13 cellular contexts compared by ENCODE assay signal in genomic region chr17:48843172-48843900, GRCh38. TPM values are rescaled to one million over a fixed set of nuclear protein-coding genes. Genes with fewer than 3 reads are reported as not detected.
DNase-seq lines count a peak whose midpoint lies in the region; ATAC-seq, FAIRE-seq and TF ChIP-seq lines count a peak whose summit lies in the region.
"Had no signal": no experiment of that assay in that cellular context is flagged by ENCODE, and none has a peak within 500 bp of the region (broad histone marks: within the 10 kb centered on the region; RNA-seq: fewer than 3 reads in every experiment).

No MANE protein-coding gene starts in this region.

- no peak overlapping the region; the same call in 1 of the 2 replicates for H2AK5ac ChIP-seq in IMR-90 (ENCODE audit: low read depth, low read length)

- ATAC-seq in IMR-90 (ENCODE audit: low read depth) (no peak; the same call in 1 of the 2 replicates), GM12878 (no peak), HG02973 (IDR thresholded peaks at IDR 0.05; ENCODE audit: unreplicated experiment) (no peak), GM21786 (IDR thresholded peaks at IDR 0.05; ENCODE audit: unreplicated experiment) (no peak)

- no peak overlapping the region for H2AK9ac ChIP-seq in IMR-90 (replicated peaks; ENCODE audit: low read depth, low read length, poor library complexity)

- DNase-seq in IMR-90 (peak; percentile 60), GM12878 (ENCODE audit: low read depth, low spot score) (no peak), immature natural killer cell (no peak), stomach (no peak)
- DNase-seq in stimulated activated CD4-positive, alpha-beta T cell treated with anti-CD3 and anti-CD28 coated beads, Interleukin-15, amount 100 ng/mL, for 24 hours, result no peak
- no peak for DNase-seq in activated CD8-positive, alpha-beta memory T cell treated with anti-CD3 and anti-CD28 coated beads, Interleukin-2, amount 50 U/mL, for 4 hours
- DNase-seq: cerebellar nuclear complex, DMS79 treated with DMSO at 0.1 percent for 48 hours, KBM-7, NCI-H446 treated with DMSO at 0.1 percent for 48 hours, nucleus accumbens had no signal

- H3K27ac ChIP-seq in IMR-90 (ENCODE audit: insufficient read depth, low read length) (no peak overlapping the region), GM12878 (ENCODE audit: control insufficient read depth, insufficient read depth) (no peak overlapping the region), stomach (peak overlapping the region in 4 of 5 donors; percentile 79 to 92 (median 88))

- H3K9me3 ChIP-seq in IMR-90 (ENCODE audit: control insufficient read depth, insufficient read depth, low read length), result no peaks in the 10 kb centered on the region
- no peaks in the 10 kb centered on the region for H3K9me3 ChIP-seq in GM12878 (replicated peaks; ENCODE audit: control insufficient read depth, insufficient read depth, low read length)
- H3K9me3 ChIP-seq in stomach, result no peaks in the 10 kb centered on the region

- H3K9ac ChIP-seq in IMR-90 (ENCODE audit: low read depth, low read length) (no peak overlapping the region), GM12878 (ENCODE audit: control insufficient read depth, insufficient read depth, low read length) (no peak overlapping the region)

- H3K4me1 Mint-ChIP-seq in immature natural killer cell, result peaks cover 37 to 39% of the 10 kb centered on the region in 2 donors

- dilution Hi-C loops in IMR-90 (cut with HindIII; ENCODE audit: low sequenced_read_pairs, unreplicated experiment), result no loop called here

- peaks cover 4% of the 10 kb centered on the region; the same call in 1 of the 2 replicates for H4K20me1 ChIP-seq in IMR-90 (ENCODE audit: insufficient read depth, low read length)
- H4K20me1 ChIP-seq in GM12878 (ENCODE audit: control insufficient read depth, insufficient read depth), result no peaks in the 10 kb centered on the region

- H3K27me3 ChIP-seq in IMR-90 (ENCODE audit: control insufficient read depth, insufficient read depth, low read length) (no peaks in the 10 kb centered on the region), GM12878 (replicated peaks in 1 of 2; ENCODE audit: control insufficient read depth in 2 of 2, insufficient read depth in 2 of 2, low read length in 1 of 2) (no peaks in the 10 kb centered on the region), stomach (no peaks in the 10 kb centered on the region)

- RAD21 ChIA-PET in GM12878 (lab: Charles Lee; ENCODE audit: unreplicated experiment), result interaction anchor here (1.9 to 2.1 kb wide), 2 partner anchors 8 to 36 kb away, joined by 5 to 7 read pairs; no protein-coding TSS in a partner anchor

- CTCF ChIA-PET in IMR-90 (lab: Yijun Ruan, JAX), result interaction anchor here (1.1 to 1.3 kb wide), 2 partner anchors 11 to 36 kb away, joined by 3 to 6 read pairs; no protein-coding TSS in a partner anchor
- CTCF ChIA-PET in GM12878 (lab: Yijun Ruan, JAX), result interaction anchor here (1.1 to 15.9 kb wide), 5 partner anchors 10 to 39 kb away, joined by 3 to 132 read pairs (median 13); partner anchors contain the start of gene TTLL6

- peak overlapping the region in 5 of 6 donors; percentile 3 to 82 (median 60) for H3K27ac Mint-ChIP-seq in immature natural killer cell

- H3K4me3 ChIP-seq in IMR-90 (ENCODE audit: insufficient read depth, low read depth, low read length) (no peak overlapping the region), GM12878 (no peak overlapping the region), stomach (peak overlapping the region in 1 of 4 donors; percentile 28)

- SMC1A ChIA-PET in GM12878 (lab: Charles Lee; ENCODE audit: uncharacterized antibody, unreplicated experiment), result interaction anchor here (0.5 to 4.3 kb wide), 11 partner anchors 9 to 784 kb away, joined by 3 to 29 read pairs (median 3); no protein-coding TSS in a partner anchor

- no peak for FAIRE-seq in GM12878 (lab: Jason Lieb, UNC)

- H2BK5ac ChIP-seq in IMR-90 (ENCODE audit: low read depth, low read length, poor library complexity, severe bottlenecking), result peak overlapping the region; percentile 35

- in situ Hi-C loops in IMR-90 (cut with MboI; ENCODE audit: low sequenced_read_pairs) (no loop called here), GM12878 (cut with MboI) (no loop called here)

- H3K9me3 Mint-ChIP-seq in immature natural killer cell, result no peaks in the 10 kb centered on the region

- H2BK15ac ChIP-seq in IMR-90 (ENCODE audit: low read depth, low read length), result no peak overlapping the region

- peak overlapping the region; percentile 14; the same call in 1 of the 2 replicates for H3K4ac ChIP-seq in IMR-90 (ENCODE audit: low read depth, low read length)

- H3K4me1 ChIP-seq in IMR-90 (ENCODE audit: control insufficient read depth, insufficient read depth, low read length), result peaks cover 12% of the 10 kb centered on the region
- peaks cover 22% of the 10 kb centered on the region for H3K4me1 ChIP-seq in GM12878 (ENCODE audit: control insufficient read depth, insufficient read depth, low read length)
- H3K4me1 ChIP-seq in stomach, result peaks cover 47 to 56% (median 51%) of the 10 kb centered on the region in 4 donors

- no peak for TF ChIP-seq POLR2A in IMR-90 (IDR thresholded peaks at IDR 0.05; ENCODE audit: low read depth, low read length)
- no peak for TF ChIP-seq POLR2A in GM12878 (IDR thresholded peaks at IDR 0.05; ENCODE audit: low read depth, low read length)
- no peak for TF ChIP-seq POLR2A in stomach (IDR thresholded peaks at IDR 0.05)

- TF ChIP-seq RAD21 in IMR-90 (IDR thresholded peaks at IDR 0.05; ENCODE audit: low read length), result no peak
- no peak for TF ChIP-seq RAD21 in GM12878 (IDR thresholded peaks at IDR 0.05; ENCODE audit: insufficient read depth, low read depth, low read length)

- 0 out of 2 replicates have a peak overlapping the region, but pooled peaks have one; percentile 31 for H4K91ac ChIP-seq in IMR-90 (ENCODE audit: insufficient read depth, low read depth, low read length)

- H4K8ac ChIP-seq in IMR-90 (ENCODE audit: low read depth in 2 of 2, low read length in 2 of 2), result no peak overlapping the region; a peak in 1 of 4 replicates

- H2BK20ac ChIP-seq in IMR-90 (ENCODE audit: low read depth, low read length), result peak overlapping the region; percentile 6; the same call in 1 of the 2 replicates

- H3K14ac ChIP-seq in IMR-90 (replicated peaks; ENCODE audit: low read depth, low read length), result peak overlapping the region; percentile 31

- peak overlapping the region in 1 of 5 donors; percentile 3 for H3K4me3 Mint-ChIP-seq in immature natural killer cell

- H3K4me2 ChIP-seq in IMR-90 (ENCODE audit: low read depth, low read length), result no peak overlapping the region; the same call in 1 of the 2 replicates
- H3K4me2 ChIP-seq in GM12878 (ENCODE audit: control insufficient read depth, insufficient read depth), result no peak overlapping the region

- TF ChIP-seq CTCF in IMR-90 (conservative IDR thresholded peaks at IDR 0.05; ENCODE audit: low read depth, low read length) (no peak), GM12878 (IDR thresholded peaks at IDR 0.05 in 2 of 3, conservative IDR thresholded peaks at IDR 0.05 in 1 of 3; ENCODE audit: control insufficient read depth in 2 of 3, extremely low read depth in 1 of 3, insufficient read depth in 1 of 3, low read depth in 3 of 3, low read length in 3 of 3) (no peak), stomach (IDR thresholded peaks at IDR 0.05) (no peak)

- H2BK120ac ChIP-seq in IMR-90 (ENCODE audit: low read depth, low read length), result no peak overlapping the region

- peaks cover 0 to 3% (median 3%) of the 10 kb centered on the region in 3 donors for H3K27me3 Mint-ChIP-seq in immature natural killer cell (ENCODE audit: low read depth in 3 of 3)

- H3K36me3 Mint-ChIP-seq in immature natural killer cell, result peaks cover 21 to 25% (median 25%) of the 10 kb centered on the region in 3 donors

- peak overlapping the region; percentile 13; the same call in 1 of the 2 replicates for H3K18ac ChIP-seq in IMR-90 (ENCODE audit: low read depth, low read length)

- TF ChIP-seq EP300 in GM12878 (IDR thresholded peaks at IDR 0.05; ENCODE audit: borderline replicate concordance in 1 of 2, control insufficient read depth in 1 of 2, low read depth in 2 of 2, low read length in 2 of 2) (no peak), stomach (IDR thresholded peaks at IDR 0.05) (no peak)

- 100% methylated on average over 1 of the region's 6 CpGs; no CpG with 5 or more reads in 1 of the 2 experiments for WGBS in IMR-90 (ENCODE audit: extremely low coverage in 2 of 2, insufficient read length in 1 of 2), 2 experiments
- WGBS in GM12878 (ENCODE audit: insufficient coverage, insufficient replicate concordance, low lambda C conversion rate, missing lambda C conversion rate), result 95% methylated on average over 6 of the region's 6 CpGs
- 63 to 79% (median 76%) methylated on average over 6 of the region's 6 CpGs for WGBS in stomach, 5 donors

- POLR2A ChIA-PET in IMR-90 (lab: Charles Lee; ENCODE audit: unreplicated experiment), result interaction anchor here (1.0 kb wide), 1 partner anchor 19 kb away, joined by 3 read pairs; no protein-coding TSS in a partner anchor
- POLR2A ChIA-PET in GM12878 (lab: Charles Lee), result interaction anchor here (0.6 to 2.0 kb wide), 2 partner anchors 8 to 17 kb away, joined by 3 to 7 read pairs; no protein-coding TSS in a partner anchor

- H3K79me1 ChIP-seq in IMR-90 (ENCODE audit: low read depth in 1 of 2, low read length in 2 of 2), result peaks cover 10 to 37% of the 10 kb centered on the region in 2 experiments; a peak in 3 of 4 replicates

- H3K56ac ChIP-seq in IMR-90 (ENCODE audit: extremely low read depth, insufficient read depth, low read length), result no peak overlapping the region

- no peak overlapping the region for H2AFZ ChIP-seq in IMR-90 (replicated peaks; ENCODE audit: low read length, poor library complexity)
- no peak overlapping the region for H2AFZ ChIP-seq in GM12878 (ENCODE audit: control insufficient read depth, low read depth, low read length)

- H4K5ac ChIP-seq in IMR-90 (ENCODE audit: low read depth, low read length), result no peak overlapping the region

- intact Hi-C loops in IMR-90 (cut with micrococcal nuclease), result no loop called here
- intact Hi-C loops in GM12878 (cut with micrococcal nuclease; ENCODE audit: unreplicated experiment), result no loop called here
- intact Hi-C loops in stomach (cut with DNase I; ENCODE audit: low total_unique reads), result no loop called here

- H3K23ac ChIP-seq in IMR-90 (ENCODE audit: low read depth, low read length), result 0 out of 2 replicates have a peak overlapping the region, but pooled peaks have one; percentile 2

- H3K79me2 ChIP-seq in GM12878 (ENCODE audit: control insufficient read depth, insufficient read depth, low read length), result peaks cover 15% of the 10 kb centered on the region

- H3K36me3 ChIP-seq in IMR-90 (ENCODE audit: control insufficient read depth, insufficient read depth, low read length) (peaks cover 6% of the 10 kb centered on the region), GM12878 (ENCODE audit: control insufficient read depth in 2 of 2, insufficient read depth in 2 of 2, low read length in 1 of 2) (peaks cover 1 to 17% of the 10 kb centered on the region in 2 experiments; a peak in 3 of 4 replicates), stomach (peaks cover 34 to 63% (median 61%) of the 10 kb centered on the region in 4 donors)

- TSS peak; percentile 48 for BruUV-seq in IMR-90 (replicated peaks; lab: Mats Ljungman, UMichigan)
- BruUV-seq in GM12878 (replicated peaks; lab: Mats Ljungman, UMichigan), result TSS peak; percentile 57

- H3K9me1 ChIP-seq in IMR-90 (ENCODE audit: insufficient read depth, low read length), result peaks cover 14% of the 10 kb centered on the region

RNA-seq across cellular contexts. Expression of gene CALCOCO2, which starts 12.5 kb away (rescaled TPM):
- total RNA-seq in IMR-90 (2012; rRNA removed) (32.2 and 53.4 TPM in 2 replicates), GM12878 (2014; rRNA removed) (20.2 and 22.7 TPM in 2 replicates), GM12878 (2014; rRNA removed; fragmentation: Illumina TruSeq; extraction: Trizol) (48.0 and 51.1 TPM in 2 replicates), GM12878 (2021) (60.3 and 67.9 TPM in 2 replicates), stomach (100 to 1,000 TPM in 1 of 5 donors, 10 to 100 TPM in 4; 55.4 to 109 (median 72.2) TPM)
- polyA plus RNA-seq in IMR-90 (2012; rRNA removed) (31.1 and 35.9 TPM in 2 replicates), GM12878 (2011; rRNA removed) (138 and 146 TPM in 2 replicates), GM12878 (2014; fragmentation: Illumina TruSeq; extraction: Trizol) (65.6 and 81.9 TPM in 2 replicates), GM12878 (2014; fragmentation: Nextera tagmentation; extraction: Ambion mirVana) (10 to 100 TPM; 33.7 to 36.4 TPM), GM12878 (2014; rRNA removed) (45.4 and 48.4 TPM in 2 replicates), GM12878 (2016; fragmentation: Nextera tagmentation; extraction: Ambion mirVana) (10 to 100 TPM; 58.3 to 67.1 TPM), immature natural killer cell (100 to 1,000 TPM; 164 to 267 (median 199) TPM), stomach (10 to 100 TPM; 43.0 to 67.8 (median 58.8) TPM)
- polyA plus RNA-seq in IMR-90 (2012; cell fraction: cytosol; rRNA removed), result 6.7 and 15.7 TPM in 2 replicates
- 7.9 and 49.3 TPM in 2 replicates for polyA plus RNA-seq in IMR-90 (2012; cell fraction: nucleus; rRNA removed; ENCODE audit: low replicate concordance)
- total RNA-seq in GM12878 (2013; cell fraction: nucleolus; rRNA removed), result 198 and 216 TPM in 2 replicates
- 49.0 TPM for polyA plus RNA-seq in GM12878 (2011; ENCODE audit: low read depth)
- polyA plus RNA-seq in GM12878 (2011; cell fraction: cytosol; rRNA removed), result 55.6 and 59.7 TPM in 2 replicates
- polyA plus RNA-seq in GM12878 (2011; cell fraction: nucleus; rRNA removed), result 105 and 131 TPM in 2 replicates
- polyA plus RNA-seq in GM12878 (2012), result 69.5 and 82.0 TPM in 2 replicates
- 144 and 207 TPM in 2 replicates for polyA minus RNA-seq in GM12878 (2011; rRNA and poly(A)+ RNA removed)
- polyA minus RNA-seq in GM12878 (2011; cell fraction: cytosol; rRNA and poly(A)+ RNA removed), result 34.1 and 51.3 TPM in 2 replicates
- 47.6 and 68.2 TPM in 2 replicates for polyA minus RNA-seq in GM12878 (2011; cell fraction: nucleus; rRNA and poly(A)+ RNA removed)

RNA-seq across cellular contexts. Expression of gene TTLL6, which starts 26.3 kb away (rescaled TPM):
- total RNA-seq in IMR-90 (2012; rRNA removed), result not detected in 2 replicates
- not detected in 2 replicates for polyA plus RNA-seq in IMR-90 (2012; rRNA removed)
- not detected in 2 replicates for polyA plus RNA-seq in IMR-90 (2012; cell fraction: cytosol; rRNA removed)
- 0.07 and 0.21 TPM in 2 replicates for polyA plus RNA-seq in IMR-90 (2012; cell fraction: nucleus; rRNA removed; ENCODE audit: low replicate concordance)
- total RNA-seq in GM12878 (2013; cell fraction: nucleolus; rRNA removed), result 0.79 TPM in 1 of 2 replicates, not detected in the other
- total RNA-seq in GM12878 (2014; rRNA removed), result 0.06 and 0.22 TPM in 2 replicates
- total RNA-seq in GM12878 (2014; rRNA removed; fragmentation: Illumina TruSeq; extraction: Trizol), result 0.14 and 0.27 TPM in 2 replicates
- total RNA-seq in GM12878 (2021), result 0.10 TPM in 1 of 2 replicates, not detected in the other
- polyA plus RNA-seq in GM12878 (2011; ENCODE audit: low read depth), result not detected
- 0.07 and 0.10 TPM in 2 replicates for polyA plus RNA-seq in GM12878 (2011; rRNA removed)
- polyA plus RNA-seq in GM12878 (2011; cell fraction: cytosol; rRNA removed), result 0.06 and 0.08 TPM in 2 replicates
- 0.04 and 0.09 TPM in 2 replicates for polyA plus RNA-seq in GM12878 (2011; cell fraction: nucleus; rRNA removed)
- polyA plus RNA-seq in GM12878 (2012), result 0.20 TPM in 1 of 2 replicates, not detected in the other
- polyA plus RNA-seq in GM12878 (2014; fragmentation: Illumina TruSeq; extraction: Trizol), result 0.13 and 0.16 TPM in 2 replicates
- polyA plus RNA-seq in GM12878 (2014; fragmentation: Nextera tagmentation; extraction: Ambion mirVana), result not detected
- polyA plus RNA-seq in GM12878 (2014; rRNA removed), result 0.36 TPM in 1 of 2 replicates, not detected in the other
- not detected for polyA plus RNA-seq in GM12878 (2016; fragmentation: Nextera tagmentation; extraction: Ambion mirVana)
- polyA minus RNA-seq in GM12878 (2011; rRNA and poly(A)+ RNA removed), result 0.10 and 0.22 TPM in 2 replicates
- not detected in 2 replicates for polyA minus RNA-seq in GM12878 (2011; cell fraction: cytosol; rRNA and poly(A)+ RNA removed)
- polyA minus RNA-seq in GM12878 (2011; cell fraction: nucleus; rRNA and poly(A)+ RNA removed), result not detected in 2 replicates
- polyA plus RNA-seq in immature natural killer cell, result not detected
- total RNA-seq in stomach, result 10 to 100 TPM in 1 of 5 donors, 1 to 10 TPM in 2, not detected in 2; 1.5 to 11.0 (median 1.8) TPM
- polyA plus RNA-seq in stomach, result under 1 TPM in 1 of 3 donors, not detected in 2; 0.48 TPM

RNA-seq across cellular contexts. Expression of gene ATP5MC1, which starts 49.3 kb away (rescaled TPM):
- 133 and 135 TPM in 2 replicates for total RNA-seq in IMR-90 (2012; rRNA removed)
- 366 and 371 TPM in 2 replicates for polyA plus RNA-seq in IMR-90 (2012; rRNA removed)
- polyA plus RNA-seq in IMR-90 (2012; cell fraction: cytosol; rRNA removed), result 488 and 497 TPM in 2 replicates
- polyA plus RNA-seq in IMR-90 (2012; cell fraction: nucleus; rRNA removed; ENCODE audit: low replicate concordance), result 139 and 201 TPM in 2 replicates
- 17.6 and 27.1 TPM in 2 replicates for total RNA-seq in GM12878 (2013; cell fraction: nucleolus; rRNA removed)
- total RNA-seq in GM12878 (2014; rRNA removed), result 226 and 259 TPM in 2 replicates
- total RNA-seq in GM12878 (2014; rRNA removed; fragmentation: Illumina TruSeq; extraction: Trizol), result 473 and 474 TPM in 2 replicates
- total RNA-seq in GM12878 (2021), result 175 and 178 TPM in 2 replicates
- 402 TPM for polyA plus RNA-seq in GM12878 (2011; ENCODE audit: low read depth)
- 385 and 425 TPM in 2 replicates for polyA plus RNA-seq in GM12878 (2011; rRNA removed)
- 832 and 860 TPM in 2 replicates for polyA plus RNA-seq in GM12878 (2011; cell fraction: cytosol; rRNA removed)
- polyA plus RNA-seq in GM12878 (2011; cell fraction: nucleus; rRNA removed), result 194 and 297 TPM in 2 replicates
- 160 and 229 TPM in 2 replicates for polyA plus RNA-seq in GM12878 (2012)
- 505 and 513 TPM in 2 replicates for polyA plus RNA-seq in GM12878 (2014; fragmentation: Illumina TruSeq; extraction: Trizol)
- polyA plus RNA-seq in GM12878 (2014; fragmentation: Nextera tagmentation; extraction: Ambion mirVana), result 1,000 to 10,000 TPM; 1,262 to 1,605 TPM
- polyA plus RNA-seq in GM12878 (2014; rRNA removed), result 378 and 399 TPM in 2 replicates
- 100 to 1,000 TPM; 916 to 958 TPM for polyA plus RNA-seq in GM12878 (2016; fragmentation: Nextera tagmentation; extraction: Ambion mirVana)
- 101 and 154 TPM in 2 replicates for polyA minus RNA-seq in GM12878 (2011; rRNA and poly(A)+ RNA removed)
- polyA minus RNA-seq in GM12878 (2011; cell fraction: cytosol; rRNA and poly(A)+ RNA removed), result 44.4 and 46.8 TPM in 2 replicates
- 42.1 and 60.7 TPM in 2 replicates for polyA minus RNA-seq in GM12878 (2011; cell fraction: nucleus; rRNA and poly(A)+ RNA removed)
- polyA plus RNA-seq in immature natural killer cell, result 100 to 1,000 TPM; 136 to 179 (median 160) TPM
- 100 to 1,000 TPM in 3 of 5 donors, 10 to 100 TPM in 2; 19.4 to 298 (median 140) TPM for total RNA-seq in stomach
- polyA plus RNA-seq in stomach, result 100 to 1,000 TPM; 247 to 449 (median 337) TPM

Comparison
In these comparisons a context has a peak if more than half of its experiments do, and no peak if none do; other contexts are left out.
1. H3K27ac ChIP-seq: peak in stomach (4 of 5); none in IMR-90 (single experiment) and GM12878 (single experiment).